Comparison of ENCODE assay signal across 35 cellular contexts in genomic region chr13:108455320-108455719, GRCh38.
"Had no signal": no experiment of that assay in that cellular context is flagged by ENCODE, and none has a peak within 500 bp of the region (broad histone marks: within the 10 kb centered on the region; RNA-seq: fewer than 3 reads in every experiment).

No MANE protein-coding gene starts in this region.

- H3K9me3 ChIP-seq: MG63 had no signal

- H3K36me3 ChIP-seq: MG63 had no signal

- DNase-seq: Karpas-422, Kasumi-1, MG63, MM.1S, MV-4-11, NCI-H1048, NCI-H1092, NCI-H1092 treated with DMSO at 0.1 percent for 48 hours, NCI-H1105, NCI-H1105 treated with DMSO at 0.1 percent for 48 hours, NCI-H1417, NCI-H1417 treated with DMSO at 0.1 percent for 48 hours, NCI-H1436, NCI-H1436 treated with DMSO at 0.1 percent for 48 hours, NCI-H146, NCI-H1694, NCI-H1694 treated with DMSO at 0.1 percent for 48 hours, NCI-H187, NCI-H187 treated with DMSO at 0.1 percent for 48 hours, NCI-H1930, NCI-H2029, NCI-H2029 treated with DMSO at 0.1 percent for 48 hours, NCI-H2081, NCI-H2081 treated with DMSO at 0.1 percent for 48 hours, NCI-H2107, NCI-H2171, NCI-H2171 treated with DMSO at 0.1 percent for 48 hours, NCI-H2227 treated with DMSO at 0.1 percent for 48 hours, NCI-H226, NCI-H345, NCI-H446, NCI-H446 treated with DMSO at 0.1 percent for 48 hours, NCI-H510A, NCI-H510A treated with DMSO at 0.1 percent for 48 hours, NCI-H524 had no signal

- H3K4me3 ChIP-seq: MG63 had no signal
